ENCODE assay signal across 28 cellular contexts in genomic region chr2:74252036-74252435, GRCh38.
"Had no signal": no experiment of that assay in that cellular context is flagged by ENCODE, and none has a peak within 500 bp of the region (broad histone marks: within the 10 kb centered on the region; RNA-seq: fewer than 3 reads in every experiment).

No MANE protein-coding gene starts in this region.

- H3K4me3 ChIP-seq: ascending aorta, cardiac muscle cell had no signal

- H3K27me3 ChIP-seq: ascending aorta, cardiac muscle cell had no signal

- H3K9me3 ChIP-seq: ascending aorta had no signal

- H3K27ac ChIP-seq: cardiac muscle cell, VCaP had no signal

- H3K36me3 ChIP-seq: ascending aorta, cardiac muscle cell had no signal

- DNase-seq: activated B cell treated with CpG ODN at 0.5 μM for 24 hours; activated CD4-positive, alpha-beta memory T cell treated with anti-CD3 and anti-CD28 coated beads, Interleukin-2, amount 10 ng/mL, durations not matched to agents 7 days and 5 days; activated CD4-positive, alpha-beta T cell treated with anti-CD3 and anti-CD28 coated beads for 48 hours; activated CD4-positive, alpha-beta T cell treated with anti-CD3 and anti-CD28 coated beads, Interleukin-2, amount 10 ng/mL, durations not matched to agents 7 days and 5 days; activated CD4-positive, alpha-beta T cell treated with anti-CD3 and anti-CD28 coated beads, Interleukin-2, amount 50 U/mL, for 48 hours; activated CD4-positive, CD25-positive, alpha-beta regulatory T cell treated with anti-CD3 and anti-CD28 coated beads, Interleukin-2, amount 50 U/mL, for 72 hours; activated CD8-positive, alpha-beta memory T cell treated with anti-CD3 and anti-CD28 coated beads for 24 hours; activated CD8-positive, alpha-beta memory T cell treated with anti-CD3 and anti-CD28 coated beads, Interleukin-2, amount 10 ng/mL, durations not matched to agents 7 days and 5 days; activated CD8-positive, alpha-beta memory T cell treated with anti-CD3 and anti-CD28 coated beads, Interleukin-2, amount 50 U/mL, for 48 hours; activated CD8-positive, alpha-beta T cell treated with anti-CD3 and anti-CD28 coated beads, Interleukin-2, amount 10 ng/mL, durations not matched to agents 7 days and 5 days; activated effector memory CD4-positive, alpha-beta T cell treated with Interleukin-2 at 50 U/mL for 16 hours; activated gamma-delta T cell; activated naive CD4-positive, alpha-beta T cell treated with anti-CD3 and anti-CD28 coated beads, Interleukin-2, amount 10 ng/mL, durations not matched to agents 7 days and 5 days; activated naive CD4-positive, alpha-beta T cell treated with Interleukin-2 at 50 U/mL for 16 hours; activated naive CD8-positive, alpha-beta T cell treated with anti-CD3 and anti-CD28 coated beads, Interleukin-2, amount 10 ng/mL, durations not matched to agents 7 days and 5 days; activated naive CD8-positive, alpha-beta T cell treated with anti-CD3 and anti-CD28 coated beads, Interleukin-2, amount 50 U/mL, for 24 hours; activated T-cell treated with anti-CD3 and anti-CD28 coated beads, Interleukin-2, amount 50 U/mL, for 24 hours; activated T-cell treated with anti-CD3 and anti-CD28 coated beads, Interleukin-2, amount 50 U/mL, for 48 hours; amygdala; anterior cingulate cortex; caudate nucleus; SW 1271; T-helper 1 cell; T-helper 2 cell; T-helper 9 cell had no signal
